In the genomic region with DNA sequence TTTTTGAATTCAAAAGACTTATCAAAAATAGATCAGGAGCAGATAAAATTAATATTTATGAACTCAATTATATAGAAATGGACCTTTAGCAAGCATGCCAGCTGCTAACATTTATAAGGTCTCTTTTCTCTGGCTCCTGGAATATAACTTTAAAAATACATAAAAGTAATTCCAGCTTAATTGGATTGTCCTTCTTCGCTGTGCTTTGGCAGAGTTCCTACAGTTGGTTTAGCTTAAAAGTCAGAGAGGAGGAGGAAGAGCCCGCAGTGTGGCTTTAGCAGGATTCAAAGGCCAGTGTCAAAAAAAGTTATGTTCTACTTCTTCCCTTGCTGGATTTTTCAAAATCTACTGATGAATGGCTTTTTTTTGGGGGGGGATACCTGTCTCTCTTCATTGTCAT, we compare ENCODE assay signal across 1 cellular context.
TF ChIP-seq lines count a peak whose summit lies in the region.

No MANE protein-coding gene starts in this region.

TF ChIP-seq in SK-N-SH treated with all-trans-retinoic acid at 6 μM for 48 hours, 23 proteins besides CTCF, POLR2A, EP300 and RAD21 (continued from another document):
- TF ChIP-seq, protein P1, sequence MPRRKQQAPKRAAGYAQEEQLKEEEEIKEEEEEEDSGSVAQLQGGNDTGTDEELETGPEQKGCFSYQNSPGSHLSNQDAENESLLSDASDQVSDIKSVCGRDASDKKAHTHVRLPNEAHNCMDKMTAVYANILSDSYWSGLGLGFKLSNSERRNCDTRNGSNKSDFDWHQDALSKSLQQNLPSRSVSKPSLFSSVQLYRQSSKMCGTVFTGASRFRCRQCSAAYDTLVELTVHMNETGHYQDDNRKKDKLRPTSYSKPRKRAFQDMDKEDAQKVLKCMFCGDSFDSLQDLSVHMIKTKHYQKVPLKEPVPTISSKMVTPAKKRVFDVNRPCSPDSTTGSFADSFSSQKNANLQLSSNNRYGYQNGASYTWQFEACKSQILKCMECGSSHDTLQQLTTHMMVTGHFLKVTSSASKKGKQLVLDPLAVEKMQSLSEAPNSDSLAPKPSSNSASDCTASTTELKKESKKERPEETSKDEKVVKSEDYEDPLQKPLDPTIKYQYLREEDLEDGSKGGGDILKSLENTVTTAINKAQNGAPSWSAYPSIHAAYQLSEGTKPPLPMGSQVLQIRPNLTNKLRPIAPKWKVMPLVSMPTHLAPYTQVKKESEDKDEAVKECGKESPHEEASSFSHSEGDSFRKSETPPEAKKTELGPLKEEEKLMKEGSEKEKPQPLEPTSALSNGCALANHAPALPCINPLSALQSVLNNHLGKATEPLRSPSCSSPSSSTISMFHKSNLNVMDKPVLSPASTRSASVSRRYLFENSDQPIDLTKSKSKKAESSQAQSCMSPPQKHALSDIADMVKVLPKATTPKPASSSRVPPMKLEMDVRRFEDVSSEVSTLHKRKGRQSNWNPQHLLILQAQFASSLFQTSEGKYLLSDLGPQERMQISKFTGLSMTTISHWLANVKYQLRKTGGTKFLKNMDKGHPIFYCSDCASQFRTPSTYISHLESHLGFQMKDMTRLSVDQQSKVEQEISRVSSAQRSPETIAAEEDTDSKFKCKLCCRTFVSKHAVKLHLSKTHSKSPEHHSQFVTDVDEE (CRISPR knock-in tag; IDR thresholded peaks at IDR 0.05), result no peak
- TF ChIP-seq, protein P2, sequence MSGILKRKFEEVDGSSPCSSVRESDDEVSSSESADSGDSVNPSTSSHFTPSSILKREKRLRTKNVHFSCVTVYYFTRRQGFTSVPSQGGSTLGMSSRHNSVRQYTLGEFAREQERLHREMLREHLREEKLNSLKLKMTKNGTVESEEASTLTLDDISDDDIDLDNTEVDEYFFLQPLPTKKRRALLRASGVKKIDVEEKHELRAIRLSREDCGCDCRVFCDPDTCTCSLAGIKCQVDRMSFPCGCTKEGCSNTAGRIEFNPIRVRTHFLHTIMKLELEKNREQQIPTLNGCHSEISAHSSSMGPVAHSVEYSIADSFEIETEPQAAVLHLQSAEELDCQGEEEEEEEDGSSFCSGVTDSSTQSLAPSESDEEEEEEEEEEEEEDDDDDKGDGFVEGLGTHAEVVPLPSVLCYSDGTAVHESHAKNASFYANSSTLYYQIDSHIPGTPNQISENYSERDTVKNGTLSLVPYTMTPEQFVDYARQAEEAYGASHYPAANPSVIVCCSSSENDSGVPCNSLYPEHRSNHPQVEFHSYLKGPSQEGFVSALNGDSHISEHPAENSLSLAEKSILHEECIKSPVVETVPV (CRISPR knock-in tag; IDR thresholded peaks at IDR 0.05), result no peak
- no peak for TF ChIP-seq ARNTL (CRISPR knock-in tag; IDR thresholded peaks at IDR 0.05; ENCODE audit: borderline replicate concordance, low read depth)
TF ChIP-seq in SK-N-SH treated with all-trans-retinoic acid at 6 μM for 48 hours: peak in this region for 0.
